Comparison of ENCODE assay signal across 18 cellular contexts in the genomic region with DNA sequence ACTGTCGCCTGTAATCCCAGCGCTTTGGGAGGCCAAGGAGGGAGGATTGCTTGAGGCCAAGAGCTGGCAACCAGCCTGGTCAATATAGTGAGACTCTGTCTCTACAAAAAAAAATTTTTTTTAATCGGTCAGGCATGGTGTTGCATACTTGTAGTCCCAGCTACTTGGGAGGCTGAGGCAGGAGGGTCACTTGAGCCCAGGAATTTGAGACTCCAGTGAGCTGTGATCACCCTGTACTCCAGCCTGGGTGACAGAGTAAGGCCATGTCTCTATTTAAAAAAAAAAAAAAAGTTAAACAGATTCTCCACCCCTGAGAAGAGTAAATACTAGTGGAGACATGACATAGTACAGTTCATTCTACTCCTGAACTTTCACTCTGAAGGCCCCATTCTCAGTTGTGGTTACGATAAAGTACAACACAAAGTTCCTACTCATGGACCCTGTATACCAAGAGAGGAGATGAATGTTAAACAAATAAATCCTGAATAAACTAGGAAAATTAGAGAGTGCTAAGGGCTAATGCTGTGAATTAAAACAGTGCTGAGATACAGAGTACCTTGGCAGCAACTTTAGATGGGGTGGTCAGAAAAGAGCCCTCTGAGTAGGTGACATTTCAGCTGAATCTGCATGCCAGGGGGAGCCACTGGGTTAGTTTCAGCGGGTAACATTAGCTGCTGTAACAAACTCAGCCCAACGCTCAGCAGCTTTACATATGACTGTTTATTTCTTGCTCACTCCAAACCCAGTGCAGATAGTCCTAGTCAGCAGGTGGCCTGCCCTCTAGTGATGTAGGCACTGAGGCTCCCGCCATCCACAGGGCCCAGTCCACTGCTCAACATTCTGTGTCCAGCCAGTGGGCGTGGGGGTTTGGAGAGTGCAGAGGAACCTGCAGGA.
DNase-seq lines count a peak whose midpoint lies in the region; ATAC-seq and TF ChIP-seq lines count a peak whose summit lies in the region.
"Had no signal": no experiment of that assay in that cellular context is flagged by ENCODE, and none has a peak within 500 bp of the region (broad histone marks: within the 10 kb centered on the region; RNA-seq: fewer than 3 reads in every experiment).

No MANE protein-coding gene starts in this region.

- no peaks in the 10 kb centered on the region for H4K20me1 ChIP-seq in hepatocyte (ENCODE audit: insufficient read depth, poor library complexity, severe bottlenecking)
- H4K20me1 ChIP-seq: BLaER1 treated with 17β-estradiol and CSF1 and Interleukin-3, amounts not matched to agents 10 nM and 100 nM had no signal

- no peaks in the 10 kb centered on the region for H3K79me1 ChIP-seq in trophoblast cell (ENCODE audit: low read length)

- no peak overlapping the region for H2BK12ac ChIP-seq in trophoblast cell (ENCODE audit: low read length)

- no peak overlapping the region for H3K23ac ChIP-seq in trophoblast cell (ENCODE audit: low read length)

- no peak overlapping the region for H3K14ac ChIP-seq in trophoblast cell (ENCODE audit: low read length)

- no peaks in the 10 kb centered on the region for H3K27me3 Mint-ChIP-seq in WTC11 (ENCODE audit: low read depth)

- CTCF ChIA-PET in WTC11 (lab: Charles Lee) = interaction anchor here (0.6 to 1.5 kb wide), 3 partner anchors 43 to 63 kb away, joined by 3 to 4 read pairs (median 3); no protein-coding TSS in a partner anchor

- H2BK5ac ChIP-seq in trophoblast cell (ENCODE audit: low read depth, low read length, poor library complexity) = no peak overlapping the region

- H3K27me3 ChIP-seq in hepatocyte (no peaks in the 10 kb centered on the region), trophoblast cell (ENCODE audit: insufficient read depth, low read length) (no peaks in the 10 kb centered on the region)
- H3K27me3 ChIP-seq: BLaER1 treated with 17β-estradiol and CSF1 and Interleukin-3, amounts not matched to agents 10 nM and 100 nM; SJCRH30 had no signal

- no peaks in the 10 kb centered on the region for H3K9me3 Mint-ChIP-seq in WTC11
- H3K9me3 Mint-ChIP-seq: CD8-positive, alpha-beta memory T cell had no signal

- H3K4me3 ChIP-seq in hepatocyte (no peak overlapping the region), trophoblast cell (ENCODE audit: low read depth, low read length) (peak overlapping the region; percentile 15)
- H3K4me3 ChIP-seq: BLaER1 treated with 17β-estradiol and CSF1 and Interleukin-3, amounts not matched to agents 10 nM and 100 nM; SJCRH30 had no signal

- WGBS in hepatocyte (ENCODE audit: low lambda C conversion rate, missing lambda C conversion rate) = 85% methylated on average over 8 of the region's 8 CpGs
- no CpG with 5 or more reads among the region's 8 CpGs for WGBS in trophoblast cell (ENCODE audit: extremely low coverage, insufficient coverage, insufficient read length)

- H3K9me3 ChIP-seq in hepatocyte (ENCODE audit: low read depth) (no peaks in the 10 kb centered on the region), trophoblast cell (ENCODE audit: insufficient read depth, low read depth, low read length) (no peaks in the 10 kb centered on the region)
- H3K9me3 ChIP-seq: BLaER1 treated with 17β-estradiol and CSF1 and Interleukin-3, amounts not matched to agents 10 nM and 100 nM; SJCRH30 had no signal

- H3K4me3 Mint-ChIP-seq in WTC11 = no peak overlapping the region
- H3K4me3 Mint-ChIP-seq: CD8-positive, alpha-beta memory T cell had no signal

- no peak overlapping the region for H3K4ac ChIP-seq in trophoblast cell (ENCODE audit: low read depth, low read length)

- peaks cover 8% of the 10 kb centered on the region for H3K4me1 Mint-ChIP-seq in WTC11

- H2AK5ac ChIP-seq in trophoblast cell (ENCODE audit: low read length) = no peak overlapping the region

- H3K79me2 ChIP-seq in hepatocyte = no peaks in the 10 kb centered on the region
- H3K79me2 ChIP-seq in trophoblast cell (ENCODE audit: control insufficient read depth, insufficient read depth, low read length, poor library complexity) = no peaks in the 10 kb centered on the region

- no peaks in the 10 kb centered on the region for H3K36me3 ChIP-seq in hepatocyte (replicated peaks; ENCODE audit: insufficient read depth, low read depth)
- peaks cover 40 to 72% of the 10 kb centered on the region in 2 experiments for H3K36me3 ChIP-seq in trophoblast cell (ENCODE audit: control insufficient read depth in 1 of 2, insufficient read depth in 2 of 2, low read length in 2 of 2)
- H3K36me3 ChIP-seq: BLaER1 treated with 17β-estradiol and CSF1 and Interleukin-3, amounts not matched to agents 10 nM and 100 nM had no signal

- no peak overlapping the region for H3K18ac ChIP-seq in trophoblast cell (ENCODE audit: low read length)

- no peak overlapping the region for H3K9ac ChIP-seq in trophoblast cell (ENCODE audit: low read length)
- H3K9ac ChIP-seq: BLaER1 treated with 17β-estradiol and CSF1 and Interleukin-3, amounts not matched to agents 10 nM and 100 nM had no signal

- TF ChIP-seq CTCF in WTC11 (IDR thresholded peaks at IDR 0.05) = no peak
- TF ChIP-seq CTCF in hepatocyte (IDR thresholded peaks at IDR 0.05; ENCODE audit: poor library complexity) = peak; percentile 16

- H3K4me1 ChIP-seq in hepatocyte (ENCODE audit: insufficient read depth) = peaks cover 6% of the 10 kb centered on the region
- H3K4me1 ChIP-seq in trophoblast cell (ENCODE audit: control insufficient read depth in 1 of 2, insufficient read depth in 2 of 2, low read length in 2 of 2) = no peaks in the 10 kb centered on the region

- no peak overlapping the region for H3K27ac Mint-ChIP-seq in WTC11

- H3K9me2 ChIP-seq in hepatocyte (replicated peaks; ENCODE audit: insufficient read depth) = no peaks in the 10 kb centered on the region

- H3K36me3 Mint-ChIP-seq in WTC11 = peaks cover 70% of the 10 kb centered on the region

- H4K12ac ChIP-seq in trophoblast cell (ENCODE audit: low read depth, low read length) = no peak overlapping the region

- POLR2A ChIA-PET in WTC11 (lab: Charles Lee) = no interaction called here

- H3K27ac ChIP-seq in hepatocyte (peak overlapping the region; percentile 55), trophoblast cell (ENCODE audit: low read depth, low read length) (no peak overlapping the region)
- H3K27ac ChIP-seq: 22Rv1; BLaER1 treated with 17β-estradiol and CSF1 and Interleukin-3, amounts not matched to agents 10 nM and 100 nM; RWPE1; SJCRH30 had no signal

- no peak overlapping the region for H2BK120ac ChIP-seq in trophoblast cell (ENCODE audit: insufficient read depth, low read length, poor library complexity)

- H4K91ac ChIP-seq in trophoblast cell (ENCODE audit: low read depth, low read length) = no peak overlapping the region

- no peak overlapping the region for H2AFZ ChIP-seq in hepatocyte
- no peak overlapping the region for H2AFZ ChIP-seq in trophoblast cell (ENCODE audit: insufficient read depth, low read length, poor library complexity)

- H4K8ac ChIP-seq in trophoblast cell (ENCODE audit: low read depth, low read length) = no peak overlapping the region

- peak; percentile 65 for ATAC-seq in WTC11
- ATAC-seq in HG02981 (IDR thresholded peaks at IDR 0.05; ENCODE audit: unreplicated experiment) = no peak

- H3K4me2 ChIP-seq in hepatocyte = no peak overlapping the region
- no peak overlapping the region for H3K4me2 ChIP-seq in trophoblast cell (ENCODE audit: low read length)

- DNase-seq in DMS53 (lab: John Stamatoyannopoulos, UW) (peak; percentile 27), DMS53 treated with DMSO at 0.1 percent for 48 hours (lab: John Stamatoyannopoulos, UW; ENCODE audit: unreplicated experiment) (no peak), WTC11 (ENCODE audit: low spot score) (no peak), hepatocyte (ENCODE audit: low spot score) (peak; percentile 30), trophoblast cell (no peak), SK-N-DZ (ENCODE audit: low spot score) (no peak)
- no peak for DNase-seq in NK-92 treated with Interleukin-12 subunit alpha and Interleukin-12 subunit beta, amount 100 ng/mL, for 24 hours (lab: John Stamatoyannopoulos, UW)
- DNase-seq: CD8-positive, alpha-beta memory T cell; GF-D8; IMR-90; Kasumi-1; NCI-H187 treated with DMSO at 0.1 percent for 48 hours; NCI-H526 treated with DMSO at 0.1 percent for 48 hours; SJCRH30 had no signal

TF ChIP-seq in WTC11, 78 proteins besides CTCF, POLR2A, EP300 and RAD21:
- no peak for TF ChIP-seq SMAD3 (CRISPR knock-in tag; IDR thresholded peaks at IDR 0.05; ENCODE audit: borderline replicate concordance)
- TF ChIP-seq, protein P1, sequence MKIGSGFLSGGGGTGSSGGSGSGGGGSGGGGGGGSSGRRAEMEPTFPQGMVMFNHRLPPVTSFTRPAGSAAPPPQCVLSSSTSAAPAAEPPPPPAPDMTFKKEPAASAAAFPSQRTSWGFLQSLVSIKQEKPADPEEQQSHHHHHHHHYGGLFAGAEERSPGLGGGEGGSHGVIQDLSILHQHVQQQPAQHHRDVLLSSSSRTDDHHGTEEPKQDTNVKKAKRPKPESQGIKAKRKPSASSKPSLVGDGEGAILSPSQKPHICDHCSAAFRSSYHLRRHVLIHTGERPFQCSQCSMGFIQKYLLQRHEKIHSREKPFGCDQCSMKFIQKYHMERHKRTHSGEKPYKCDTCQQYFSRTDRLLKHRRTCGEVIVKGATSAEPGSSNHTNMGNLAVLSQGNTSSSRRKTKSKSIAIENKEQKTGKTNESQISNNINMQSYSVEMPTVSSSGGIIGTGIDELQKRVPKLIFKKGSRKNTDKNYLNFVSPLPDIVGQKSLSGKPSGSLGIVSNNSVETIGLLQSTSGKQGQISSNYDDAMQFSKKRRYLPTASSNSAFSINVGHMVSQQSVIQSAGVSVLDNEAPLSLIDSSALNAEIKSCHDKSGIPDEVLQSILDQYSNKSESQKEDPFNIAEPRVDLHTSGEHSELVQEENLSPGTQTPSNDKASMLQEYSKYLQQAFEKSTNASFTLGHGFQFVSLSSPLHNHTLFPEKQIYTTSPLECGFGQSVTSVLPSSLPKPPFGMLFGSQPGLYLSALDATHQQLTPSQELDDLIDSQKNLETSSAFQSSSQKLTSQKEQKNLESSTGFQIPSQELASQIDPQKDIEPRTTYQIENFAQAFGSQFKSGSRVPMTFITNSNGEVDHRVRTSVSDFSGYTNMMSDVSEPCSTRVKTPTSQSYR (CRISPR knock-in tag; IDR thresholded peaks at IDR 0.05) = no peak
- no peak for TF ChIP-seq SMAD4 (CRISPR knock-in tag; IDR thresholded peaks at IDR 0.05)
- TF ChIP-seq ESRRA (CRISPR knock-in tag; IDR thresholded peaks at IDR 0.05; ENCODE audit: borderline replicate concordance) = no peak
- no peak for TF ChIP-seq NR3C1 (CRISPR knock-in tag; conservative IDR thresholded peaks at IDR 0.05; ENCODE audit: low read depth)

Comparison
In these comparisons a context has a peak if more than half of its experiments do, and no peak if none do; other contexts are left out.
1. DNase-seq: peak in DMS53 (single experiment) and hepatocyte (single experiment); none in DMS53 treated with DMSO at 0.1 percent for 48 hours (single experiment), WTC11 (single experiment), trophoblast cell (0 of 2), SK-N-DZ (single experiment) and NK-92 treated with Interleukin-12 subunit alpha and Interleukin-12 subunit beta, amount 100 ng/mL, for 24 hours (single experiment).